1 cellular context compared by ENCODE assay signal in genomic region chr17:78726471-78727010, GRCh38.
TF ChIP-seq lines count a peak whose summit lies in the region.

No MANE protein-coding gene starts in this region.

TF ChIP-seq in H1, 55 proteins besides CTCF, POLR2A, EP300 and RAD21:
- TF ChIP-seq BRCA1 (IDR thresholded peaks at IDR 0.05; ENCODE audit: low read depth, low read length) (no peak), EGR1 (IDR thresholded peaks at IDR 0.05; ENCODE audit: borderline replicate concordance, low read depth, low read length) (no peak), NANOG (IDR thresholded peaks at IDR 0.05; ENCODE audit: insufficient read depth, low read depth, low read length, poor library complexity, severe bottlenecking) (no peak), SIX5 (IDR thresholded peaks at IDR 0.05; ENCODE audit: low read depth, low read length) (no peak)
TF ChIP-seq in H1: peak in this region for 0.
